In the genomic region with DNA sequence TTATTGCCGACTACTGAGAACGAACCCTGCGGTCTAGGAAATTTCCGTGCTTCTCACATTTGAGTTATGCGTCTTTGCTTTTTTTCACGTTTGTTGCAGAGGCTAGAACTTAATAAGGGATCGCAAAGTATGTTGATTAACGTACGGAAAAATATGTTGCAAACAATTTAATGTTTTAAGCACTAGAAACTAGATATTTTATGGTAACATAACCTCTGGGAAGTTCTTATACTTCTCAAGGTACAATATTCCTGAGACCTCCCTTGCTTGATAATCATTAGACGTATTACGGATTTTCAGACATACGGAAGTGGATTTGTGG, we compare ENCODE assay signal across 9 cellular contexts. TPM values are rescaled to one million over a fixed set of nuclear protein-coding genes. Genes with fewer than 3 reads are reported as not detected.
DNase-seq lines count a peak whose midpoint lies in the region; ATAC-seq, FAIRE-seq and TF ChIP-seq lines count a peak whose summit lies in the region.
"Had no signal": no experiment of that assay in that cellular context is flagged by ENCODE, and none has a peak within 500 bp of the region (broad histone marks: within the 10 kb centered on the region; RNA-seq: fewer than 3 reads in every experiment).

No MANE protein-coding gene starts in this region.

- no peak overlapping the region for H2AFZ ChIP-seq in HCT116 (ENCODE audit: low read depth, low read length, poor library complexity, severe bottlenecking)

- TF ChIP-seq CTCF in HCT116 (IDR thresholded peaks at IDR 0.05 in 2 of 3, conservative IDR thresholded peaks at IDR 0.05 in 1 of 3; ENCODE audit: borderline replicate concordance in 1 of 3, insufficient read depth in 1 of 3, low read depth in 2 of 3, low read length in 2 of 3) (no peak), glutamatergic neuron (IDR thresholded peaks at IDR 0.05; ENCODE audit: partially characterized antibody, unreplicated experiment) (no peak), psoas muscle (IDR thresholded peaks at IDR 0.05) (no peak), GM10248 (IDR thresholded peaks at IDR 0.05; ENCODE audit: control extremely low read depth, extremely low read depth, low read depth, missing control alignments) (no peak)

- peaks cover 5% of the 10 kb centered on the region for H3K36me3 Mint-ChIP-seq in activated CD4-positive, alpha-beta memory T cell treated with anti-CD3 and anti-CD28 coated beads, Interleukin-2, amount 10 ng/mL, durations not matched to agents 7 days and 5 days (ENCODE audit: low read depth)
- H3K36me3 Mint-ChIP-seq in glutamatergic neuron (ENCODE audit: unreplicated experiment): no peaks in the 10 kb centered on the region

- DNase-seq in HCT116 (ENCODE audit: low read depth, low spot score) (no peak), glutamatergic neuron (no peak), psoas muscle (no peak), urothelium cell line (ENCODE audit: low spot score) (no peak), middle frontal gyrus (ENCODE audit: extremely low spot score, low spot score) (no peak), GM10248 (ENCODE audit: extremely low spot score) (no peak), foreskin melanocyte (no peak)
- no peak for DNase-seq in activated CD4-positive, alpha-beta memory T cell treated with anti-CD3 and anti-CD28 coated beads, Interleukin-2, amount 10 ng/mL, durations not matched to agents 7 days and 5 days
- DNase-seq: stimulated activated naive CD4-positive, alpha-beta T cell treated with Interleukin-2 at 50 U/mL for 16 hours had no signal

- no peaks in the 10 kb centered on the region for H4K20me1 ChIP-seq in HCT116 (ENCODE audit: insufficient read depth)

- no peak for FAIRE-seq in urothelium cell line (lab: Jason Lieb, UNC)

- CTCF ChIA-PET in HCT116 (lab: Charles Lee): no interaction called here
- CTCF ChIA-PET in activated CD4-positive, alpha-beta memory T cell treated with anti-CD3 and anti-CD28 coated beads, Interleukin-2, amount 10 ng/mL, durations not matched to agents 7 days and 5 days (lab: Charles Lee): interaction anchor here (1.1 kb wide), 1 partner anchor 127 kb away, joined by 3 read pairs; no protein-coding TSS in a partner anchor
- CTCF ChIA-PET in GM10248 (lab: Yijun Ruan, JAX): interaction anchor here (1.4 kb wide), 1 partner anchor 27 kb away, joined by 3 read pairs; no protein-coding TSS in a partner anchor

- POLR2A ChIA-PET in HCT116 (lab: Charles Lee) (no interaction called here), GM10248 (lab: Yijun Ruan, JAX) (no interaction called here)
- POLR2A ChIA-PET in activated CD4-positive, alpha-beta memory T cell treated with anti-CD3 and anti-CD28 coated beads, Interleukin-2, amount 10 ng/mL, durations not matched to agents 7 days and 5 days (lab: Charles Lee): no interaction called here

- no peaks in the 10 kb centered on the region for H3K9me2 ChIP-seq in HCT116 (ENCODE audit: insufficient read depth)

- H3K27ac ChIP-seq in HCT116 (ENCODE audit: low read depth, low read length) (peak overlapping the region; percentile 80; the same call in 1 of the 2 replicates), psoas muscle (peak overlapping the region; percentile 83)

- peak overlapping the region; percentile 70 for H3K4me2 ChIP-seq in HCT116 (ENCODE audit: low read length)

- peaks cover 9% of the 10 kb centered on the region for H3K4me1 Mint-ChIP-seq in activated CD4-positive, alpha-beta memory T cell treated with anti-CD3 and anti-CD28 coated beads, Interleukin-2, amount 10 ng/mL, durations not matched to agents 7 days and 5 days
- peaks cover 3% of the 10 kb centered on the region for H3K4me1 Mint-ChIP-seq in glutamatergic neuron (ENCODE audit: low read depth, unreplicated experiment)

- H3K27ac Mint-ChIP-seq in activated CD4-positive, alpha-beta memory T cell treated with anti-CD3 and anti-CD28 coated beads, Interleukin-2, amount 10 ng/mL, durations not matched to agents 7 days and 5 days: no peak overlapping the region
- H3K27ac Mint-ChIP-seq in glutamatergic neuron (ENCODE audit: unreplicated experiment): peak overlapping the region; percentile 64

- no peaks in the 10 kb centered on the region for H3K36me3 ChIP-seq in HCT116 (ENCODE audit: control insufficient read depth in 1 of 2, insufficient read depth in 2 of 2, low read length in 2 of 2)
- H3K36me3 ChIP-seq in psoas muscle (ENCODE audit: insufficient read depth in 1 of 2, low read depth in 1 of 2): no peaks in the 10 kb centered on the region

- H3K9me3 Mint-ChIP-seq in activated CD4-positive, alpha-beta memory T cell treated with anti-CD3 and anti-CD28 coated beads, Interleukin-2, amount 10 ng/mL, durations not matched to agents 7 days and 5 days: no peaks in the 10 kb centered on the region
- peaks cover 7% of the 10 kb centered on the region for H3K9me3 Mint-ChIP-seq in glutamatergic neuron (ENCODE audit: unreplicated experiment)

- peak overlapping the region; percentile 58 for H3K4me3 Mint-ChIP-seq in activated CD4-positive, alpha-beta memory T cell treated with anti-CD3 and anti-CD28 coated beads, Interleukin-2, amount 10 ng/mL, durations not matched to agents 7 days and 5 days
- peak overlapping the region; percentile 87 for H3K4me3 Mint-ChIP-seq in glutamatergic neuron (ENCODE audit: unreplicated experiment)

- H3K4me1 ChIP-seq in HCT116 (ENCODE audit: control insufficient read depth in 1 of 2, insufficient read depth in 2 of 2, low read length in 2 of 2): peaks cover 0 to 5% of the 10 kb centered on the region in 2 experiments; a peak in 2 of 4 replicates
- H3K4me1 ChIP-seq in psoas muscle: peaks cover 22% of the 10 kb centered on the region

- H3K9ac ChIP-seq in HCT116 (ENCODE audit: low read length): peak overlapping the region; percentile 60

- ATAC-seq in HCT116 (no peak), psoas muscle (no peak)

- TSS peak; percentile 82 for BruUV-seq in HCT116 (replicated peaks; lab: Mats Ljungman, UMichigan)

- H3K27me3 ChIP-seq in HCT116 (ENCODE audit: insufficient read depth, low read length): no peaks in the 10 kb centered on the region
- no peaks in the 10 kb centered on the region for H3K27me3 ChIP-seq in psoas muscle (ENCODE audit: insufficient read depth in 3 of 3, low read length in 2 of 3)

- H3K27me3 Mint-ChIP-seq in activated CD4-positive, alpha-beta memory T cell treated with anti-CD3 and anti-CD28 coated beads, Interleukin-2, amount 10 ng/mL, durations not matched to agents 7 days and 5 days: peaks cover 46% of the 10 kb centered on the region
- H3K27me3 Mint-ChIP-seq in glutamatergic neuron (ENCODE audit: unreplicated experiment): peaks cover 4% of the 10 kb centered on the region

- WGBS in psoas muscle, 3 donors: 22 to 27% (median 23%) methylated on average over 12 of the region's 12 CpGs

- peak overlapping the region; percentile 51 to 60 for H3K4me3 ChIP-seq in HCT116 (replicated peaks in 1 of 2; ENCODE audit: low read depth in 1 of 2, low read length in 2 of 2)
- peak overlapping the region; percentile 90 for H3K4me3 ChIP-seq in psoas muscle

- TF ChIP-seq RAD21 in HCT116 (IDR thresholded peaks at IDR 0.05; ENCODE audit: low read depth): no peak

- H3K9me3 ChIP-seq in HCT116 (ENCODE audit: control insufficient read depth in 1 of 2, insufficient read depth in 1 of 2, low read depth in 1 of 2, low read length in 2 of 2) (no peaks in the 10 kb centered on the region), psoas muscle (no peaks in the 10 kb centered on the region)

- no peak for TF ChIP-seq POLR2A in HCT116 (IDR thresholded peaks at IDR 0.05; ENCODE audit: borderline replicate concordance, extremely low read depth, insufficient read depth, insufficient read length)

- RAD21 ChIA-PET in HCT116 (lab: Charles Lee; ENCODE audit: low non-redundant PET in 1 of 2, low total read pairs in 2 of 2, uncharacterized antibody in 2 of 2, unreplicated experiment in 2 of 2): no interaction called here

- no peaks in the 10 kb centered on the region for H3K79me2 ChIP-seq in HCT116 (ENCODE audit: insufficient read depth, low read length)

- intact Hi-C loops in HCT116 (cut with micrococcal nuclease): no loop called here
- intact Hi-C loops in psoas muscle (cut with DNase I): loop anchor here in 1 of 2 donors (10.0 kb wide), 1 partner anchor 152 kb away; a partner anchor contains a TSS

TF ChIP-seq in HCT116, 20 proteins besides CTCF, POLR2A, EP300 and RAD21:
- TF ChIP-seq JUND (IDR thresholded peaks at IDR 0.05) (no peak), EZH2phosphoT487 (IDR thresholded peaks at IDR 0.05; ENCODE audit: borderline replicate concordance) (no peak), CEBPB (IDR thresholded peaks at IDR 0.05; ENCODE audit: low read depth) (no peak), SRF (IDR thresholded peaks at IDR 0.05; ENCODE audit: low read depth) (no peak), EZH2 (IDR thresholded peaks at IDR 0.05) (no peak)
- TF ChIP-seq, protein P1, sequence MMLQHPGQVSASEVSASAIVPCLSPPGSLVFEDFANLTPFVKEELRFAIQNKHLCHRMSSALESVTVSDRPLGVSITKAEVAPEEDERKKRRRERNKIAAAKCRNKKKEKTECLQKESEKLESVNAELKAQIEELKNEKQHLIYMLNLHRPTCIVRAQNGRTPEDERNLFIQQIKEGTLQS (IDR thresholded peaks at IDR 0.05): no peak
- TF ChIP-seq, protein P2, sequence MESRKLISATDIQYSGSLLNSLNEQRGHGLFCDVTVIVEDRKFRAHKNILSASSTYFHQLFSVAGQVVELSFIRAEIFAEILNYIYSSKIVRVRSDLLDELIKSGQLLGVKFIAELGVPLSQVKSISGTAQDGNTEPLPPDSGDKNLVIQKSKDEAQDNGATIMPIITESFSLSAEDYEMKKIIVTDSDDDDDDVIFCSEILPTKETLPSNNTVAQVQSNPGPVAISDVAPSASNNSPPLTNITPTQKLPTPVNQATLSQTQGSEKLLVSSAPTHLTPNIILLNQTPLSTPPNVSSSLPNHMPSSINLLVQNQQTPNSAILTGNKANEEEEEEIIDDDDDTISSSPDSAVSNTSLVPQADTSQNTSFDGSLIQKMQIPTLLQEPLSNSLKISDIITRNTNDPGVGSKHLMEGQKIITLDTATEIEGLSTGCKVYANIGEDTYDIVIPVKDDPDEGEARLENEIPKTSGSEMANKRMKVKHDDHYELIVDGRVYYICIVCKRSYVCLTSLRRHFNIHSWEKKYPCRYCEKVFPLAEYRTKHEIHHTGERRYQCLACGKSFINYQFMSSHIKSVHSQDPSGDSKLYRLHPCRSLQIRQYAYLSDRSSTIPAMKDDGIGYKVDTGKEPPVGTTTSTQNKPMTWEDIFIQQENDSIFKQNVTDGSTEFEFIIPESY (IDR thresholded peaks at IDR 0.05; ENCODE audit: extremely low read depth, insufficient replicate concordance, low read length): no peak

RNA-seq across cellular contexts. Expression of a gene that starts 0.6 kb away (rescaled TPM):
- total RNA-seq in HCT116 (2021; ENCODE audit: unreplicated experiment) (5.1 TPM), glutamatergic neuron (ENCODE audit: unreplicated experiment) (16.6 TPM), psoas muscle (1 to 10 TPM; 2.2 to 3.4 (median 2.6) TPM)
- polyA plus RNA-seq in HCT116 (2012): 1.3 and 1.5 TPM in 2 replicates
- total RNA-seq in activated CD4-positive, alpha-beta memory T cell treated with anti-CD3 and anti-CD28 coated beads, Interleukin-2, amount 10 ng/mL, durations not matched to agents 7 days and 5 days: under 1 TPM in 1 of 2 experiments, not detected in 1; 0.23 TPM
- polyA plus RNA-seq in psoas muscle: under 1 TPM; 0.56 to 0.96 (median 0.96) TPM
